25 cellular contexts compared by ENCODE assay signal in genomic region chr1:172244865-172245264, GRCh38.
A peak's percentile ranks its signal among the peaks of the same experiment; 100 is the strongest.
DNase-seq lines count a peak whose midpoint lies in the region; ATAC-seq, FAIRE-seq and TF ChIP-seq lines count a peak whose summit lies in the region.
"Had no signal": no experiment of that assay in that cellular context is flagged by ENCODE, and none has a peak within 500 bp of the region (broad histone marks: within the 10 kb centered on the region; RNA-seq: fewer than 3 reads in every experiment).

No MANE protein-coding gene starts in this region.

- H3K9me3 ChIP-seq in left lung, result peaks cover 0 to 2% of the 10 kb centered on the region in 2 donors
- H3K9me3 ChIP-seq: A549; BE2C; BLaER1 treated with 17β-estradiol and CSF1 and Interleukin-3, amounts not matched to agents 10 nM and 100 nM had no signal

- H3K4me3 ChIP-seq in left lung, result no peak overlapping the region
- H3K4me3 ChIP-seq: A549; BLaER1 treated with 17β-estradiol and CSF1 and Interleukin-3, amounts not matched to agents 10 nM and 100 nM; GM12878; GM23248 had no signal

- H3K36me3 Mint-ChIP-seq in nephron (ENCODE audit: low read depth), result no peaks in the 10 kb centered on the region
- H3K36me3 Mint-ChIP-seq in effector memory CD8-positive, alpha-beta T cell (ENCODE audit: insufficient read depth), result no peaks in the 10 kb centered on the region

- no peaks in the 10 kb centered on the region for H3K4me1 ChIP-seq in left lung
- H3K4me1 ChIP-seq: A549; BE2C; BLaER1 treated with 17β-estradiol and CSF1 and Interleukin-3, amounts not matched to agents 10 nM and 100 nM had no signal

- H3K4me3 Mint-ChIP-seq in nephron, result no peak overlapping the region
- H3K4me3 Mint-ChIP-seq in effector memory CD8-positive, alpha-beta T cell, result no peak overlapping the region
- H3K4me3 Mint-ChIP-seq: CD4-positive, alpha-beta memory T cell had no signal

- intact Hi-C loops in left lung (cut with DNase I), result no loop called here

- peaks cover 37% of the 10 kb centered on the region for H3K4me1 Mint-ChIP-seq in nephron
- no peaks in the 10 kb centered on the region for H3K4me1 Mint-ChIP-seq in effector memory CD8-positive, alpha-beta T cell (ENCODE audit: low read depth in 2 of 2)
- H3K4me1 Mint-ChIP-seq: CD4-positive, alpha-beta memory T cell had no signal

- peak overlapping the region; percentile 42 to 89 (median 82) for H3K27ac Mint-ChIP-seq in nephron
- H3K27ac Mint-ChIP-seq in effector memory CD8-positive, alpha-beta T cell, result no peak overlapping the region
- H3K27ac Mint-ChIP-seq: CD4-positive, alpha-beta memory T cell had no signal

- TF ChIP-seq CTCF in C4-2B (conservative IDR thresholded peaks at IDR 0.05) (no peak), D721Med (IDR thresholded peaks at IDR 0.05; ENCODE audit: insufficient read depth, missing control alignments) (no peak), left lung (IDR thresholded peaks at IDR 0.05) (no peak), nephron (IDR thresholded peaks at IDR 0.05; ENCODE audit: unreplicated experiment in 3 of 3) (no peak)

- peaks cover 2% of the 10 kb centered on the region for H3K9me3 Mint-ChIP-seq in nephron
- peaks cover 0 to 8% of the 10 kb centered on the region in 2 donors for H3K9me3 Mint-ChIP-seq in effector memory CD8-positive, alpha-beta T cell

- H3K27me3 Mint-ChIP-seq in nephron (ENCODE audit: low read depth), result no peaks in the 10 kb centered on the region
- H3K27me3 Mint-ChIP-seq in effector memory CD8-positive, alpha-beta T cell, result no peaks in the 10 kb centered on the region
- H3K27me3 Mint-ChIP-seq: CD4-positive, alpha-beta memory T cell had no signal

- peak; percentile 55 for FAIRE-seq in D721Med (lab: Jason Lieb, UNC)
- FAIRE-seq: A549, GM12878, GM19239, H1 had no signal

- peak overlapping the region; percentile 52; the same call in 1 of the 2 replicates for H3K27ac ChIP-seq in C4-2B
- H3K27ac ChIP-seq in left lung, result no peak overlapping the region
- H3K27ac ChIP-seq: BLaER1 treated with 17β-estradiol and CSF1 and Interleukin-3, amounts not matched to agents 10 nM and 100 nM; GM23248 had no signal

- no peak for DNase-seq in D721Med (ENCODE audit: insufficient read length, low spot score)
- DNase-seq in left lung, result no peak
- DNase-seq in NCI-H2029 (lab: John Stamatoyannopoulos, UW), result no peak
- no peak for DNase-seq in effector memory CD8-positive, alpha-beta T cell
- DNase-seq in Kasumi-1 (lab: John Stamatoyannopoulos, UW), result no peak
- DNase-seq: 8988T; ACHN; AML-193; BE2C; CD4-positive, alpha-beta memory T cell; COR-L47; DMS79; EL; GDM1; GM23248; H7; HCEC 1CT had no signal

- no peaks in the 10 kb centered on the region for H3K27me3 ChIP-seq in left lung
- H3K27me3 ChIP-seq: BE2C; BLaER1 treated with 17β-estradiol and CSF1 and Interleukin-3, amounts not matched to agents 10 nM and 100 nM had no signal

- ATAC-seq in left lung, result peak; percentile 81
- no peak for ATAC-seq in effector memory CD8-positive, alpha-beta T cell (replicated peaks)
- ATAC-seq in HG02623 (IDR thresholded peaks at IDR 0.05; ENCODE audit: unreplicated experiment), result no peak
- ATAC-seq: A549, GM12878 had no signal

- no peaks in the 10 kb centered on the region for H3K36me3 ChIP-seq in left lung
- H3K36me3 ChIP-seq: BE2C; BLaER1 treated with 17β-estradiol and CSF1 and Interleukin-3, amounts not matched to agents 10 nM and 100 nM had no signal

Comparison
In these comparisons a context has a peak if more than half of its experiments do, and no peak if none do; other contexts are left out.
1. H3K27ac Mint-ChIP-seq: peak in nephron (3 of 3); none in effector memory CD8-positive, alpha-beta T cell (0 of 2).